In genomic region chr17:58658804-58659713, GRCh38 we compare ENCODE assay signal across 1 cellular context.
TF ChIP-seq lines count a peak whose summit lies in the region.

No MANE protein-coding gene starts in this region.

TF ChIP-seq in A549, 52 proteins besides CTCF, POLR2A, EP300 and RAD21 (continued from another document):
- TF ChIP-seq REST (IDR thresholded peaks at IDR 0.05) (peak; percentile 86), FOSB (CRISPR knock-in tag; IDR thresholded peaks at IDR 0.05) (peak; percentile 100), KDM5A (IDR thresholded peaks at IDR 0.05) (no peak), GATA3 (IDR thresholded peaks at IDR 0.05; ENCODE audit: borderline replicate concordance) (peak; percentile 87; the same call in 1 of the 2 replicates), NPAS2 (CRISPR knock-in tag; IDR thresholded peaks at IDR 0.05; ENCODE audit: borderline replicate concordance) (no peak), KDM1A (IDR thresholded peaks at IDR 0.05; ENCODE audit: low read depth) (no peak), PHF8 (IDR thresholded peaks at IDR 0.05; ENCODE audit: borderline replicate concordance, low read depth) (no peak), TP53 (CRISPR knock-in tag; IDR thresholded peaks at IDR 0.05) (peak; percentile 100), EHF (CRISPR knock-in tag; IDR thresholded peaks at IDR 0.05) (peak; percentile 97), CEBPB (IDR thresholded peaks at IDR 0.05) (peak in 1 of 2 experiments; percentile 74; a peak in 1 of 4 replicates), ZC3H11A (IDR thresholded peaks at IDR 0.05) (no peak), SREBF2 (IDR thresholded peaks at IDR 0.05) (no peak), ZSCAN20 (CRISPR knock-in tag; IDR thresholded peaks at IDR 0.05) (peak; percentile 91), MAX (IDR thresholded peaks at IDR 0.05) (peak; percentile 76), RARB (CRISPR knock-in tag; IDR thresholded peaks at IDR 0.05) (peak; percentile 100), HMGXB4 (CRISPR knock-in tag; IDR thresholded peaks at IDR 0.05; ENCODE audit: borderline replicate concordance) (peak; percentile 100), CHD4 (IDR thresholded peaks at IDR 0.05; ENCODE audit: borderline replicate concordance) (no peak), HEYL (CRISPR knock-in tag; IDR thresholded peaks at IDR 0.05) (peak; percentile 61; the same call in 1 of the 2 replicates), TFCP2L1 (CRISPR knock-in tag; IDR thresholded peaks at IDR 0.05) (peak; percentile 100), RNF2 (IDR thresholded peaks at IDR 0.05; ENCODE audit: borderline replicate concordance, low read depth) (no peak), JUN (IDR thresholded peaks at IDR 0.05) (peak; percentile 100), HDAC2 (IDR thresholded peaks at IDR 0.05) (no peak), SMC3 (IDR thresholded peaks at IDR 0.05) (peak; percentile 49; the same call in 2 of the 3 replicates), FOXS1 (CRISPR knock-in tag; IDR thresholded peaks at IDR 0.05) (peak; percentile 96), JUNB (IDR thresholded peaks at IDR 0.05) (peak; percentile 29; the same call in 1 of the 2 replicates), CBX8 (IDR thresholded peaks at IDR 0.05) (no peak), RCOR1 (IDR thresholded peaks at IDR 0.05; ENCODE audit: low read depth, low read length) (no peak), MAFK (IDR thresholded peaks at IDR 0.05; ENCODE audit: partially characterized antibody) (no peak), MAZ (IDR thresholded peaks at IDR 0.05; ENCODE audit: borderline replicate concordance, low read depth, low read length) (peak; percentile 91; the same call in 1 of the 2 replicates), ZFP36 (IDR thresholded peaks at IDR 0.05; ENCODE audit: borderline replicate concordance, partially characterized antibody) (no peak), HES2 (IDR thresholded peaks at IDR 0.05) (no peak)
